In genomic region chr18:42544901-42545300, GRCh38 we compare ENCODE assay signal across 7 cellular contexts.
"Had no signal": no experiment of that assay in that cellular context is flagged by ENCODE, and none has a peak within 500 bp of the region (broad histone marks: within the 10 kb centered on the region; RNA-seq: fewer than 3 reads in every experiment).

No MANE protein-coding gene starts in this region.

- FAIRE-seq: H54, HTR-8/SVneo, K562 had no signal

- H3K4me3 ChIP-seq: K562 had no signal

- ATAC-seq: K562 had no signal

- DNase-seq: GOT3, HCEC 1CT, IMR-90, KG1 had no signal
